Comparison of ENCODE assay signal across 8 cellular contexts in genomic region chr10:104254493-104255243, GRCh38. TPM values are rescaled to one million over a fixed set of nuclear protein-coding genes. Genes with fewer than 3 reads are reported as not detected.
DNase-seq lines count a peak whose midpoint lies in the region; FAIRE-seq and TF ChIP-seq lines count a peak whose summit lies in the region.

TSS of gene GSTO1 (plus strand) at chr10:104254892. CDS start at chr10:104254929, 37 bp downstream.

- H3K4me3 Mint-ChIP-seq in chondrocyte (ENCODE audit: unreplicated experiment) = peak within 1 kb of the TSS; percentile 91

- dilution Hi-C loops in keratinocyte (cut with MboI; ENCODE audit: extremely low pct_ligation_motif_present, low sequenced_read_pairs) = no loop called here

- POLR2A ChIA-PET in HEK293 (lab: Yijun Ruan, JAX) = interaction anchor here (1.0 to 4.4 kb wide), 7 partner anchors 9 to 133 kb away, joined by 3 to 44 read pairs (median 9); partner anchors contain the start of genes CFAP43, CFAP58, GSTO2 and SFR1

- peak within 1 kb of the TSS; percentile 96 for H3K27ac Mint-ChIP-seq in chondrocyte (ENCODE audit: unreplicated experiment)

- H3K36me3 Mint-ChIP-seq in chondrocyte (ENCODE audit: low read depth) = peaks cover 16% of the 10 kb centered on the region

- peak; percentile 23 for FAIRE-seq in keratinocyte (lab: Jason Lieb, UNC)

- no peaks in the 10 kb centered on the region for H4K20me1 ChIP-seq in keratinocyte (ENCODE audit: control insufficient read depth, extremely low read depth, insufficient read depth, low read length)

- H3K4me1 Mint-ChIP-seq in chondrocyte (ENCODE audit: low read depth) = peaks cover 46% of the 10 kb centered on the region

- DNase-seq in GM12864 (ENCODE audit: low read depth) (no peak), NB4 (ENCODE audit: low read depth) (peak; percentile 95), chondrocyte (ENCODE audit: low spot score) (no peak), keratinocyte (ENCODE audit: low read depth, low spot score) (no peak), spleen (peak; percentile 93), NCI-H1105 (lab: John Stamatoyannopoulos, UW) (no peak)
- DNase-seq in activated CD4-positive, CD25-positive, alpha-beta regulatory T cell treated with anti-CD3 and anti-CD28 coated beads, Interleukin-2, amount 50 U/mL, for 16 hours (ENCODE audit: low read depth, low spot score) = peak; percentile 6

- peak within 1 kb of the TSS; percentile 86 for H3K9ac ChIP-seq in keratinocyte (ENCODE audit: control insufficient read depth, extremely low read depth, insufficient read depth, low read length)

- H3K27me3 Mint-ChIP-seq in chondrocyte (ENCODE audit: low read depth) = no peaks in the 10 kb centered on the region

- no peaks in the 10 kb centered on the region for H3K9me3 Mint-ChIP-seq in chondrocyte (ENCODE audit: low read depth)

- WGBS in spleen, 5 donors = 0 to 3% (median 1%) methylated on average over 26 to 63 of the region's 63 CpGs

- H3K4me1 ChIP-seq in HEK293 (ENCODE audit: control insufficient read depth, insufficient read depth, low read length) = peaks cover 24% of the 10 kb centered on the region
- peaks cover 45% of the 10 kb centered on the region for H3K4me1 ChIP-seq in keratinocyte (ENCODE audit: control insufficient read depth, extremely low read depth, insufficient read depth, low read length)
- peaks cover 29 to 58% (median 51%) of the 10 kb centered on the region in 6 donors for H3K4me1 ChIP-seq in spleen

- CTCF ChIA-PET in HEK293 (lab: Yijun Ruan, JAX) = interaction anchor here (0.7 to 1.9 kb wide), 8 partner anchors 9 to 662 kb away, joined by 3 to 8 read pairs (median 4); partner anchors contain the start of gene CFAP43

- no peaks in the 10 kb centered on the region for H3K9me3 ChIP-seq in HEK293 (ENCODE audit: control insufficient read depth, insufficient read depth, low read depth, low read length)
- no peaks in the 10 kb centered on the region for H3K9me3 ChIP-seq in keratinocyte (ENCODE audit: control insufficient read depth, low read depth, low read length)
- H3K9me3 ChIP-seq in spleen = no peaks in the 10 kb centered on the region

- H3K9me1 ChIP-seq in keratinocyte (ENCODE audit: control insufficient read depth, extremely low read depth, insufficient read depth, low read length) = peaks cover 3% of the 10 kb centered on the region

- H2AFZ ChIP-seq in keratinocyte (ENCODE audit: control insufficient read depth, low read length) = peak within 1 kb of the TSS; percentile 97

- TF ChIP-seq CTCF in GM12864 (IDR thresholded peaks at IDR 0.05; ENCODE audit: low read depth, low read length, missing control alignments) (peak; percentile 4), HEK293 (tag by site-specific recombination; IDR thresholded peaks at IDR 0.05) (peak; percentile 77), NB4 (IDR thresholded peaks at IDR 0.05; ENCODE audit: low read depth, low read length) (no peak), chondrocyte (IDR thresholded peaks at IDR 0.05) (peak; percentile 38), keratinocyte (optimal IDR thresholded peaks at IDR 0.05 in 1 of 3, IDR thresholded peaks at IDR 0.05 in 1 of 3, conservative IDR thresholded peaks at IDR 0.05 in 1 of 3; ENCODE audit: extremely low read depth in 1 of 3, insufficient read depth in 2 of 3, low read length in 3 of 3) (no peak), spleen (IDR thresholded peaks at IDR 0.05 in 8 of 11, conservative IDR thresholded peaks at IDR 0.05 in 3 of 11) (peak in 1 of 11 experiments; percentile 7)

- H3K27ac ChIP-seq in HEK293 (ENCODE audit: extremely low read depth, low read depth, low read length) (peak within 1 kb of the TSS; percentile 88), keratinocyte (ENCODE audit: control insufficient read depth, insufficient read depth, low read length) (peak within 1 kb of the TSS; percentile 82), spleen (peak within 1 kb of the TSS; percentile 87 to 99 (median 97))

- H3K27me3 ChIP-seq in keratinocyte (ENCODE audit: control insufficient read depth, extremely low read depth, insufficient read depth, low read length) = no peaks in the 10 kb centered on the region
- no peaks in the 10 kb centered on the region for H3K27me3 ChIP-seq in spleen (replicated peaks in 1 of 7)

- TF ChIP-seq POLR2A in NB4 (IDR thresholded peaks at IDR 0.05; ENCODE audit: extremely low read depth, insufficient read length) (peak; percentile 92), spleen (IDR thresholded peaks at IDR 0.05) (peak in 2 of 3 donors; percentile 32 to 43)

- intact Hi-C loops in spleen (cut with DNase I; ENCODE audit: low total_unique reads) = no loop called here

- H3K79me2 ChIP-seq in keratinocyte (ENCODE audit: control insufficient read depth, insufficient read depth, low read length) = peaks cover 36% of the 10 kb centered on the region

- peak within 1 kb of the TSS; percentile 92 for H3K4me2 ChIP-seq in keratinocyte (ENCODE audit: control insufficient read depth, extremely low read depth, insufficient read depth, low read depth, low read length)

- H3K4me3 ChIP-seq in GM12864 (ENCODE audit: low read depth, low read length) (peak within 1 kb of the TSS; percentile 97), HEK293 (ENCODE audit: low read depth, low read length) (peak within 1 kb of the TSS; percentile 55), NB4 (ENCODE audit: low read depth, low read length) (peak within 1 kb of the TSS; percentile 85), keratinocyte (ENCODE audit: control insufficient read depth in 2 of 3, extremely low read depth in 1 of 3, insufficient read depth in 2 of 3, low read depth in 1 of 3, low read length in 3 of 3) (peak within 1 kb of the TSS; percentile 86 to 88 (median 86)), spleen (peak within 1 kb of the TSS; percentile 79 to 94 (median 89))

- H3K36me3 ChIP-seq in HEK293 (ENCODE audit: control insufficient read depth in 2 of 2, insufficient read depth in 1 of 2, low read length in 2 of 2) (peaks cover 25 to 32% of the 10 kb centered on the region in 2 experiments), keratinocyte (ENCODE audit: control insufficient read depth in 2 of 2, extremely low read depth in 1 of 2, insufficient read depth in 2 of 2, low read length in 2 of 2) (peaks cover 3 to 8% of the 10 kb centered on the region in 2 experiments), spleen (peaks cover 0 to 27% (median 16%) of the 10 kb centered on the region in 6 donors)

TF ChIP-seq in HEK293, 187 proteins besides CTCF, POLR2A, EP300 and RAD21 (continues in another document):
- TF ChIP-seq WT1 (tag by site-specific recombination; IDR thresholded peaks at IDR 0.05) = peak; percentile 65
- TF ChIP-seq ZNF76 (tag by site-specific recombination; IDR thresholded peaks at IDR 0.05; ENCODE audit: borderline replicate concordance, low read depth) = peak; percentile 81
- peak; percentile 75 for TF ChIP-seq ZBTB26 (tag by site-specific recombination; optimal IDR thresholded peaks at IDR 0.05)
- peak; percentile 61 for TF ChIP-seq PRDM10 (tag by site-specific recombination; IDR thresholded peaks at IDR 0.05)
- no peak for TF ChIP-seq TCF7L2 (IDR thresholded peaks at IDR 0.05; ENCODE audit: borderline replicate concordance, low read depth, low read length)
- peak; percentile 73; the same call in 1 of the 2 replicates for TF ChIP-seq BCL11A (tag by site-specific recombination; IDR thresholded peaks at IDR 0.05; ENCODE audit: low read depth)
- TF ChIP-seq ZNF830 (tag by site-specific recombination; IDR thresholded peaks at IDR 0.05; ENCODE audit: low read depth) = no peak

RNA-seq across cellular contexts. Expression of gene GSTO1, which starts in this region (rescaled TPM):
- total RNA-seq in chondrocyte (57.0 to 78.2 TPM (median 61.8 TPM) in 3 replicates), spleen (100 to 1,000 TPM in 1 of 7 donors, 10 to 100 TPM in 6; 64.4 to 104 (median 81.7) TPM)
- polyA plus RNA-seq in keratinocyte (260 to 338 TPM (median 267 TPM) in 3 replicates), spleen (100 to 1,000 TPM in 2 of 3 donors, 10 to 100 TPM in 1; 88.1 to 157 (median 131) TPM)
- polyA plus RNA-seq in keratinocyte (2011; ENCODE audit: low read depth) = 230 TPM
- polyA plus RNA-seq in keratinocyte (2011; cell fraction: cytosol; rRNA removed) = 293 and 341 TPM in 2 replicates
- polyA plus RNA-seq in keratinocyte (2011; cell fraction: nucleus; rRNA removed) = 149 and 168 TPM in 2 replicates
- 270 and 343 TPM in 2 replicates for polyA plus RNA-seq in keratinocyte (2012; ENCODE audit: low replicate concordance)
- 14.6 to 78.3 TPM (median 50.6 TPM) in 3 replicates for polyA minus RNA-seq in keratinocyte
- polyA minus RNA-seq in keratinocyte (2011; cell fraction: cytosol; rRNA and poly(A)+ RNA removed) = 91.5 TPM
- 27.6 and 51.2 TPM in 2 replicates for polyA minus RNA-seq in keratinocyte (2011; cell fraction: nucleus; rRNA and poly(A)+ RNA removed)

Comparison
In these comparisons a context has a peak if more than half of its experiments do, and no peak if none do; other contexts are left out.
1. DNase-seq: peak in NB4 (single experiment), activated CD4-positive, CD25-positive, alpha-beta regulatory T cell treated with anti-CD3 and anti-CD28 coated beads, Interleukin-2, amount 50 U/mL, for 16 hours (single experiment) and spleen (single experiment); none in GM12864 (single experiment), chondrocyte (single experiment), keratinocyte (single experiment) and NCI-H1105 (single experiment).
2. CTCF ChIP-seq: peak in GM12864 (single experiment), HEK293 (single experiment) and chondrocyte (single experiment); none in NB4 (single experiment) and keratinocyte (0 of 3).
3. Peak in every context shown above with its lines, with median percentiles within 50 percentile points of each other: H3K4me3 ChIP-seq and H3K27ac ChIP-seq.